Comparison of ENCODE assay signal across 20 cellular contexts in the genomic region with DNA sequence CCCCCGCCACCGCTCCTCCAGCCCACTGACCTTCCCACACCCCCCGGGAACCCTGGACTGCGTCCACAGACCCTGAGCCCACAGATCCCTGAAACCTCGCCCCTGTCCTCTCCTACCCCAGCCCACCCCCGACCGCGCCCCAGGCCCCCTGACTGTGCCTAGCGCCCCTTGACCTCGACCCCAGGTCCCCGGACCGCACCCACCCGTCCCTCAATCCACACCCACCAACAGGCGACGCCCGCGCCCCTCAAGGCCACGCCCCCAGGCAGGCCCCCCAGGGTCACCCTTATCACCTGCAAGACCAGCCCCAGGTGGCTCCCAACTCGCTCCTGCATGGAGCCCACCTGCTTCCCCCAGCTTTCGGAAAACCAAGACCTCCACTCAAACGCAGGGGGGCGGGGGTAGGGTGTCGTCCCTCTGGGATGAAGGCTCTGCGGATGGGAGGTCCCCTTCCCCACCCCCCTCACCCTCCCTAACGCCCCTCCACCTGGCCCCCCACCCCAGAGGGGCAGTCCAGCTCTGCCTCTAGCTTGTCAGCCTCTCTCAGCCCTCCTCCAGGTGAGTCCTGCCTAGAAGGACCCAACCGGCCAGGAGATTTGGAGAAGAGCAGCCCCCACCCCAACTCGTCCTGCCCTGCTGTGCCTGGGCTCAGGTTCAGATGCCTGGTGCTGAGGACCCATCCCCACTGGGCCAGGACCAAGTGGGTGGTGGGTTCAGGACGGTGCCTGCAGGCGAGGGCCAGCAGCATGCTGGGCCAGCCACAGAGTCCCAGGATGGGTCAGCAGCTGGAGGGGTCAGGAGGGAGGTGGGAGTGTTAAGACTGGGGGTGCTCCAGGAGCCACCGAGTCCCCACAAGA. TPM values are rescaled to one million over a fixed set of nuclear protein-coding genes. Genes with fewer than 3 reads are reported as not detected.
DNase-seq lines count a peak whose midpoint lies in the region; ATAC-seq, FAIRE-seq and TF ChIP-seq lines count a peak whose summit lies in the region.
"Had no signal": no experiment of that assay in that cellular context is flagged by ENCODE, and none has a peak within 500 bp of the region (broad histone marks: within the 10 kb centered on the region; RNA-seq: fewer than 3 reads in every experiment).

No MANE protein-coding gene starts in this region.

- H3K36me3 Mint-ChIP-seq in activated CD8-positive, alpha-beta memory T cell treated with anti-CD3 and anti-CD28 coated beads, Interleukin-2, amount 10 ng/mL, durations not matched to agents 7 days and 5 days: peaks cover 2% of the 10 kb centered on the region
- peaks cover 4% of the 10 kb centered on the region for H3K36me3 Mint-ChIP-seq in stimulated activated naive CD8-positive, alpha-beta T cell treated with anti-CD3 and anti-CD28 coated beads, Interleukin-15, Interleukin-2, amounts not matched to agents 100 ng/mL and 50 ng/mL, for 24 hours (ENCODE audit: low read depth)
- no peaks in the 10 kb centered on the region for H3K36me3 Mint-ChIP-seq in WTC11

- H3K27ac Mint-ChIP-seq in activated CD8-positive, alpha-beta memory T cell treated with anti-CD3 and anti-CD28 coated beads, Interleukin-2, amount 10 ng/mL, durations not matched to agents 7 days and 5 days: no peak overlapping the region
- H3K27ac Mint-ChIP-seq in stimulated activated naive CD8-positive, alpha-beta T cell treated with anti-CD3 and anti-CD28 coated beads, Interleukin-15, Interleukin-2, amounts not matched to agents 100 ng/mL and 50 ng/mL, for 24 hours: peak overlapping the region; percentile 40
- no peak overlapping the region for H3K27ac Mint-ChIP-seq in WTC11
- H3K27ac Mint-ChIP-seq: dendritic cell treated with granulocyte-macrophage colony-stimulating factor and Interleukin-4, amounts not matched to agents 40 ng/mL and 50 ng/mL, for 4 days had no signal

- POLR2A ChIA-PET in HEK293 (lab: Yijun Ruan, JAX) (interaction anchor here (0.5 kb wide), 2 partner anchors 10 to 158 kb away, joined by 3 to 4 read pairs; no protein-coding TSS in a partner anchor), WTC11 (lab: Charles Lee) (no interaction called here)

- H3K9me3 ChIP-seq in HEK293 (ENCODE audit: control insufficient read depth, insufficient read depth, low read depth, low read length) (no peaks in the 10 kb centered on the region), kidney (ENCODE audit: control insufficient read depth in 1 of 2, low read length in 2 of 2) (no peaks in the 10 kb centered on the region)
- H3K9me3 ChIP-seq: A549, SJSA1 had no signal

- H3K4me1 Mint-ChIP-seq in activated CD8-positive, alpha-beta memory T cell treated with anti-CD3 and anti-CD28 coated beads, Interleukin-2, amount 10 ng/mL, durations not matched to agents 7 days and 5 days: peaks cover 37% of the 10 kb centered on the region
- peaks cover 16% of the 10 kb centered on the region for H3K4me1 Mint-ChIP-seq in stimulated activated naive CD8-positive, alpha-beta T cell treated with anti-CD3 and anti-CD28 coated beads, Interleukin-15, Interleukin-2, amounts not matched to agents 100 ng/mL and 50 ng/mL, for 24 hours (ENCODE audit: low read depth)
- H3K4me1 Mint-ChIP-seq in WTC11: peaks cover 13% of the 10 kb centered on the region

- no peak overlapping the region for H3K4me3 ChIP-seq in HEK293 (ENCODE audit: low read depth, low read length)
- H3K4me3 ChIP-seq in kidney (ENCODE audit: low read length in 2 of 2): no peak overlapping the region
- H3K4me3 ChIP-seq: A549, SJSA1 had no signal

- no peak overlapping the region for H3K9ac ChIP-seq in kidney (ENCODE audit: low read length in 2 of 2)

- H3K36me3 ChIP-seq in HEK293 (ENCODE audit: control insufficient read depth in 2 of 2, insufficient read depth in 1 of 2, low read length in 2 of 2): no peaks in the 10 kb centered on the region
- H3K36me3 ChIP-seq in kidney (ENCODE audit: control insufficient read depth in 1 of 2, insufficient read depth in 2 of 2, low read length in 2 of 2): no peaks in the 10 kb centered on the region
- H3K36me3 ChIP-seq: SJSA1 had no signal

- peak; percentile 39 for DNase-seq in activated CD8-positive, alpha-beta memory T cell treated with anti-CD3 and anti-CD28 coated beads, Interleukin-2, amount 10 ng/mL, durations not matched to agents 7 days and 5 days
- DNase-seq in activated CD8-positive, alpha-beta memory T cell treated with anti-CD3 and anti-CD28 coated beads for 24 hours: no peak
- DNase-seq in kidney (peak; percentile 75), WTC11 (ENCODE audit: low spot score) (no peak)
- DNase-seq: C1 segment of cervical spinal cord; foreskin keratinocyte; NCI-H1105 treated with DMSO at 0.1 percent for 48 hours; PC-3; stimulated activated CD4-positive, alpha-beta T cell treated with anti-CD3 and anti-CD28 coated beads, Interleukin-2, amount 100 ng/mL, for 48 hours had no signal

- peaks cover 2% of the 10 kb centered on the region for H3K9me3 Mint-ChIP-seq in activated CD8-positive, alpha-beta memory T cell treated with anti-CD3 and anti-CD28 coated beads, Interleukin-2, amount 10 ng/mL, durations not matched to agents 7 days and 5 days (ENCODE audit: low read depth)
- H3K9me3 Mint-ChIP-seq in stimulated activated naive CD8-positive, alpha-beta T cell treated with anti-CD3 and anti-CD28 coated beads, Interleukin-15, Interleukin-2, amounts not matched to agents 100 ng/mL and 50 ng/mL, for 24 hours: no peaks in the 10 kb centered on the region
- peaks cover 4% of the 10 kb centered on the region; the same call in 1 of the 2 replicates for H3K9me3 Mint-ChIP-seq in WTC11
- H3K9me3 Mint-ChIP-seq: dendritic cell treated with granulocyte-macrophage colony-stimulating factor and Interleukin-4, amounts not matched to agents 40 ng/mL and 50 ng/mL, for 4 days had no signal

- FAIRE-seq in kidney (lab: Jason Lieb, UNC): no peak
- FAIRE-seq: A549 had no signal

- no peak for TF ChIP-seq CTCF in HEK293 (tag by site-specific recombination; IDR thresholded peaks at IDR 0.05)
- TF ChIP-seq CTCF in kidney (IDR thresholded peaks at IDR 0.05; ENCODE audit: borderline replicate concordance, extremely low read depth, insufficient read depth): no peak
- no peak for TF ChIP-seq CTCF in WTC11 (IDR thresholded peaks at IDR 0.05)

- peaks cover 15% of the 10 kb centered on the region for H3K27me3 Mint-ChIP-seq in activated CD8-positive, alpha-beta memory T cell treated with anti-CD3 and anti-CD28 coated beads, Interleukin-2, amount 10 ng/mL, durations not matched to agents 7 days and 5 days
- no peaks in the 10 kb centered on the region for H3K27me3 Mint-ChIP-seq in stimulated activated naive CD8-positive, alpha-beta T cell treated with anti-CD3 and anti-CD28 coated beads, Interleukin-15, Interleukin-2, amounts not matched to agents 100 ng/mL and 50 ng/mL, for 24 hours
- H3K27me3 Mint-ChIP-seq in WTC11 (ENCODE audit: low read depth): peaks cover 61% of the 10 kb centered on the region

- ATAC-seq in activated CD8-positive, alpha-beta memory T cell treated with anti-CD3 and anti-CD28 coated beads, Interleukin-2, amount 10 ng/mL, durations not matched to agents 7 days and 5 days: no peak
- ATAC-seq in HG02623 (IDR thresholded peaks at IDR 0.05; ENCODE audit: unreplicated experiment): no peak
- no peak for ATAC-seq in GM19455 (IDR thresholded peaks at IDR 0.05; ENCODE audit: unreplicated experiment)
- ATAC-seq in WTC11: no peak
- ATAC-seq: A549, left lobe of liver, PC-3 had no signal

- no peak overlapping the region for H3K27ac ChIP-seq in HEK293 (ENCODE audit: extremely low read depth, low read depth, low read length)
- no peak overlapping the region for H3K27ac ChIP-seq in kidney (ENCODE audit: low read depth in 2 of 2, low read length in 2 of 2)
- H3K27ac ChIP-seq: A549, foreskin keratinocyte, SJSA1 had no signal

- no peak overlapping the region for H3K4me3 Mint-ChIP-seq in activated CD8-positive, alpha-beta memory T cell treated with anti-CD3 and anti-CD28 coated beads, Interleukin-2, amount 10 ng/mL, durations not matched to agents 7 days and 5 days
- H3K4me3 Mint-ChIP-seq in stimulated activated naive CD8-positive, alpha-beta T cell treated with anti-CD3 and anti-CD28 coated beads, Interleukin-15, Interleukin-2, amounts not matched to agents 100 ng/mL and 50 ng/mL, for 24 hours: no peak overlapping the region
- H3K4me3 Mint-ChIP-seq in WTC11: no peak overlapping the region
- H3K4me3 Mint-ChIP-seq: dendritic cell treated with granulocyte-macrophage colony-stimulating factor and Interleukin-4, amounts not matched to agents 40 ng/mL and 50 ng/mL, for 4 days had no signal

- CTCF ChIA-PET in activated CD8-positive, alpha-beta memory T cell treated with anti-CD3 and anti-CD28 coated beads, Interleukin-2, amount 10 ng/mL, durations not matched to agents 7 days and 5 days (lab: Charles Lee): interaction anchor here (0.9 kb wide), 1 partner anchor 22 kb away, joined by 3 read pairs; no protein-coding TSS in a partner anchor
- CTCF ChIA-PET in HEK293 (lab: Yijun Ruan, JAX): no interaction called here
- CTCF ChIA-PET in WTC11 (lab: Charles Lee): interaction anchor here (0.7 kb wide), 1 partner anchor 15 kb away, joined by 3 read pairs; no protein-coding TSS in a partner anchor

- H3K4me1 ChIP-seq in HEK293 (ENCODE audit: control insufficient read depth, insufficient read depth, low read length) (no peaks in the 10 kb centered on the region), kidney (ENCODE audit: control insufficient read depth in 1 of 2, insufficient read depth in 1 of 2, low read depth in 1 of 2, low read length in 2 of 2) (no peaks in the 10 kb centered on the region)
- H3K4me1 ChIP-seq: A549, foreskin keratinocyte, SJSA1 had no signal

- intact Hi-C loops in kidney (cut with DNase I): no loop called here

TF ChIP-seq in HEK293, 187 proteins besides CTCF, POLR2A, EP300 and RAD21 (continues in another document):
- TF ChIP-seq ZIC2 (tag by site-specific recombination; IDR thresholded peaks at IDR 0.05) (peak; percentile 54; the same call in 1 of the 2 replicates), KLF1 (tag by site-specific recombination; IDR thresholded peaks at IDR 0.05) (peak; percentile 97)

TF ChIP-seq in WTC11, 78 proteins besides CTCF, POLR2A, EP300 and RAD21 (continues in another document):
- TF ChIP-seq GRHL2 (CRISPR knock-in tag; IDR thresholded peaks at IDR 0.05; ENCODE audit: insufficient replicate concordance, severe bottlenecking): no peak
- TF ChIP-seq EMX1 (CRISPR knock-in tag; IDR thresholded peaks at IDR 0.05): no peak

RNA-seq across cellular contexts. Expression of a gene that starts 3.1 kb away (rescaled TPM):
- under 1 TPM in 1 of 2 experiments, not detected in 1; 0.05 TPM for total RNA-seq in activated CD8-positive, alpha-beta memory T cell treated with anti-CD3 and anti-CD28 coated beads, Interleukin-2, amount 10 ng/mL, durations not matched to agents 7 days and 5 days
- total RNA-seq in kidney: 0.16 TPM
- not detected for polyA plus RNA-seq in kidney (ENCODE audit: insufficient read depth, low read depth, low replicate concordance)
- 0.23 to 0.34 TPM (median 0.24 TPM) in 3 replicates for total RNA-seq in WTC11 (2021)
- total RNA-seq: foreskin keratinocyte, left lobe of liver, osteocyte, SJSA1, skeletal muscle tissue had no signal
- polyA plus RNA-seq: foreskin keratinocyte had no signal

RNA-seq across cellular contexts. Expression of a gene that starts 42.4 kb away (rescaled TPM):
- total RNA-seq in activated CD8-positive, alpha-beta memory T cell treated with anti-CD3 and anti-CD28 coated beads, Interleukin-2, amount 10 ng/mL, durations not matched to agents 7 days and 5 days: not detected
- total RNA-seq in kidney (not detected), WTC11 (2021) (0.30 TPM in 1 of 3 replicates, not detected in the others)
- polyA plus RNA-seq in kidney (ENCODE audit: insufficient read depth, low read depth, low replicate concordance): not detected
- total RNA-seq: activated naive CD4-positive, alpha-beta T cell treated with anti-CD3 and anti-CD28 coated beads, Interleukin-2, amount 50 U/mL, for 72 hours; foreskin keratinocyte; left lobe of liver; osteocyte; PC-3; SJSA1; skeletal muscle tissue had no signal
- polyA plus RNA-seq: A549, foreskin keratinocyte had no signal

RNA-seq across cellular contexts. Expression of a gene that starts 55.1 kb away (rescaled TPM):
- 10 to 100 TPM; 53.4 to 79.7 TPM for total RNA-seq in activated CD8-positive, alpha-beta memory T cell treated with anti-CD3 and anti-CD28 coated beads, Interleukin-2, amount 10 ng/mL, durations not matched to agents 7 days and 5 days
- 107 TPM for total RNA-seq in kidney
- 96.5 TPM for polyA plus RNA-seq in kidney (ENCODE audit: insufficient read depth, low read depth, low replicate concordance)
- 42.9 to 45.7 TPM (median 44.3 TPM) in 3 replicates for total RNA-seq in WTC11 (2021)

Comparison
In these comparisons a context has a peak if more than half of its experiments do, and no peak if none do; other contexts are left out.
1. DNase-seq: peak in activated CD8-positive, alpha-beta memory T cell treated with anti-CD3 and anti-CD28 coated beads, Interleukin-2, amount 10 ng/mL, durations not matched to agents 7 days and 5 days (single experiment) and kidney (single experiment); none in activated CD8-positive, alpha-beta memory T cell treated with anti-CD3 and anti-CD28 coated beads for 24 hours (single experiment) and WTC11 (single experiment).